ENCODE assay signal across 17 cellular contexts in genomic region chr15:95286316-95286880, GRCh38.
DNase-seq lines count a peak whose midpoint lies in the region; ATAC-seq, FAIRE-seq and TF ChIP-seq lines count a peak whose summit lies in the region.
"Had no signal": no experiment of that assay in that cellular context is flagged by ENCODE, and none has a peak within 500 bp of the region (broad histone marks: within the 10 kb centered on the region; RNA-seq: fewer than 3 reads in every experiment).

No MANE protein-coding gene starts in this region.

- no peak for TF ChIP-seq RAD21 in SK-N-SH (IDR thresholded peaks at IDR 0.05; ENCODE audit: low read length)

- no peak overlapping the region for H3K4me3 ChIP-seq in MM.1S (ENCODE audit: low read length)
- H3K4me3 ChIP-seq in endothelial cell of umbilical vein (replicated peaks in 1 of 3; ENCODE audit: insufficient read depth in 1 of 3, low read depth in 1 of 3, low read length in 3 of 3): no peak overlapping the region
- H3K4me3 ChIP-seq in neural progenitor cell: peak overlapping the region; percentile 30
- no peak overlapping the region for H3K4me3 ChIP-seq in upper lobe of left lung
- no peak overlapping the region for H3K4me3 ChIP-seq in SK-N-SH (ENCODE audit: low read depth in 2 of 2, low read length in 1 of 2)
- H3K4me3 ChIP-seq: gastroesophageal sphincter, PC-9 had no signal

- peak overlapping the region; percentile 83 for H3K4me3 Mint-ChIP-seq in neural progenitor cell
- H3K4me3 Mint-ChIP-seq: CD8-positive, alpha-beta T cell; T-helper 17 cell had no signal

- peak overlapping the region; percentile 28; the same call in 1 of the 2 replicates for H3K27ac ChIP-seq in MM.1S (ENCODE audit: low read length)
- peak overlapping the region; percentile 16 for H3K27ac ChIP-seq in endothelial cell of umbilical vein (ENCODE audit: insufficient read depth, low read depth, low read length)
- peak overlapping the region; percentile 99 for H3K27ac ChIP-seq in neural progenitor cell
- peak overlapping the region in 3 of 4 donors; percentile 16 to 75 (median 50) for H3K27ac ChIP-seq in upper lobe of left lung
- H3K27ac ChIP-seq in SK-N-SH (ENCODE audit: low read depth in 2 of 2, low read length in 1 of 2): no peak overlapping the region
- H3K27ac ChIP-seq: PC-9, VCaP had no signal

- H3K36me3 Mint-ChIP-seq in neural progenitor cell: no peaks in the 10 kb centered on the region
- H3K36me3 Mint-ChIP-seq: CD8-positive, alpha-beta T cell had no signal

- H3K9me3 Mint-ChIP-seq in neural progenitor cell: no peaks in the 10 kb centered on the region
- H3K9me3 Mint-ChIP-seq: CD8-positive, alpha-beta T cell had no signal

- H3K9me2 ChIP-seq in MM.1S (replicated peaks; ENCODE audit: insufficient read depth, low read length): no peaks in the 10 kb centered on the region
- H3K9me2 ChIP-seq in SK-N-SH: no peaks in the 10 kb centered on the region

- H3K27me3 Mint-ChIP-seq in neural progenitor cell (ENCODE audit: insufficient read depth, low read depth): peaks cover 2% of the 10 kb centered on the region

- POLR2A ChIA-PET in endothelial cell of umbilical vein (lab: Charles Lee) (no interaction called here), SK-N-SH (lab: Yijun Ruan, JAX) (no interaction called here)

- H4K20me1 ChIP-seq in MM.1S (ENCODE audit: insufficient read depth, low read length): no peaks in the 10 kb centered on the region
- no peaks in the 10 kb centered on the region for H4K20me1 ChIP-seq in endothelial cell of umbilical vein (replicated peaks; ENCODE audit: control insufficient read depth, extremely low read depth, insufficient read depth, low read length)
- H4K20me1 ChIP-seq in neural progenitor cell (ENCODE audit: low read depth): no peaks in the 10 kb centered on the region
- no peaks in the 10 kb centered on the region for H4K20me1 ChIP-seq in SK-N-SH (ENCODE audit: insufficient read depth)

- intact Hi-C loops in endothelial cell of umbilical vein (cut with micrococcal nuclease): loop anchor here (2.0 kb wide), 1 partner anchor 1948 kb away; no protein-coding TSS in a partner anchor

- no peak for TF ChIP-seq CTCF in MM.1S (IDR thresholded peaks at IDR 0.05; ENCODE audit: low read length)
- no peak for TF ChIP-seq CTCF in endothelial cell of umbilical vein (IDR thresholded peaks at IDR 0.05; ENCODE audit: extremely low read depth in 1 of 2, insufficient read depth in 1 of 2, low read depth in 1 of 2, low read length in 2 of 2)
- no peak for TF ChIP-seq CTCF in neural progenitor cell (IDR thresholded peaks at IDR 0.05)
- no peak for TF ChIP-seq CTCF in upper lobe of left lung (IDR thresholded peaks at IDR 0.05)
- no peak for TF ChIP-seq CTCF in SK-N-SH (IDR thresholded peaks at IDR 0.05)

- H3K9me1 ChIP-seq in endothelial cell of umbilical vein (replicated peaks; ENCODE audit: control insufficient read depth, extremely low read depth, insufficient read depth, low read length): no peaks in the 10 kb centered on the region

- CTCF ChIA-PET in endothelial cell of umbilical vein (lab: Charles Lee) (interaction anchor here (0.7 to 4.5 kb wide), 10 partner anchors 10 to 1041 kb away, joined by 3 to 24 read pairs (median 6); no protein-coding TSS in a partner anchor), SK-N-SH (lab: Yijun Ruan, JAX) (interaction anchor here (1.0 to 1.5 kb wide), 3 partner anchors 616 to 874 kb away, joined by 4 to 5 read pairs (median 5); no protein-coding TSS in a partner anchor)

- no peak overlapping the region for H2AFZ ChIP-seq in MM.1S (ENCODE audit: low read length)
- peak overlapping the region; percentile 28 for H2AFZ ChIP-seq in endothelial cell of umbilical vein (ENCODE audit: low read depth, low read length)
- no peak overlapping the region for H2AFZ ChIP-seq in neural progenitor cell (replicated peaks)
- H2AFZ ChIP-seq in SK-N-SH (ENCODE audit: low read depth): no peak overlapping the region
- H2AFZ ChIP-seq: PC-9 had no signal

- H3K27me3 ChIP-seq in MM.1S (replicated peaks; ENCODE audit: insufficient read depth, low read length): no peaks in the 10 kb centered on the region
- H3K27me3 ChIP-seq in endothelial cell of umbilical vein (ENCODE audit: control insufficient read depth in 2 of 2, insufficient read depth in 2 of 2, low read length in 2 of 2): no peaks in the 10 kb centered on the region
- no peaks in the 10 kb centered on the region for H3K27me3 ChIP-seq in neural progenitor cell
- H3K27me3 ChIP-seq in upper lobe of left lung: no peaks in the 10 kb centered on the region
- H3K27me3 ChIP-seq in SK-N-SH (ENCODE audit: insufficient read depth): no peaks in the 10 kb centered on the region
- H3K27me3 ChIP-seq: gastroesophageal sphincter had no signal

- no peaks in the 10 kb centered on the region for H3K79me2 ChIP-seq in MM.1S (ENCODE audit: low read length)
- no peaks in the 10 kb centered on the region for H3K79me2 ChIP-seq in endothelial cell of umbilical vein (ENCODE audit: control insufficient read depth, insufficient read depth, low read length)
- H3K79me2 ChIP-seq in neural progenitor cell (ENCODE audit: low read depth): peaks cover 4% of the 10 kb centered on the region
- H3K79me2 ChIP-seq in SK-N-SH (ENCODE audit: insufficient read depth): no peaks in the 10 kb centered on the region

- 56 to 73% methylated on average over 10 of the region's 10 CpGs for WGBS in upper lobe of left lung, 2 donors
- 35% methylated on average over 10 of the region's 10 CpGs for WGBS in SK-N-SH (ENCODE audit: low lambda C conversion rate)

- H3K4me1 Mint-ChIP-seq in neural progenitor cell: peaks cover 82% of the 10 kb centered on the region

- TF ChIP-seq POLR2A in endothelial cell of umbilical vein (IDR thresholded peaks at IDR 0.05; ENCODE audit: low read depth, low read length): no peak
- TF ChIP-seq POLR2A in upper lobe of left lung (IDR thresholded peaks at IDR 0.05): no peak

- DNase-seq in MM.1S (no peak), endothelial cell of umbilical vein (ENCODE audit: low read depth, low spot score) (peak; percentile 38), neural progenitor cell (ENCODE audit: low spot score) (peak; percentile 18), upper lobe of left lung (no peak), AG08396 (ENCODE audit: low spot score) (no peak), SK-N-SH (no peak)
- DNase-seq: amniotic stem cell; CD8-positive, alpha-beta T cell; left cardiac atrium; NCI-H1092 treated with DMSO at 0.1 percent for 48 hours; NCI-H2029 treated with DMSO at 0.1 percent for 48 hours; PC-9; T-helper 17 cell had no signal

- H3F3A ChIP-seq in MM.1S (ENCODE audit: insufficient read depth, low read length) (peaks cover 15% of the 10 kb centered on the region), neural progenitor cell (ENCODE audit: low read depth) (peaks cover 62% of the 10 kb centered on the region), SK-N-SH (replicated peaks; ENCODE audit: insufficient read depth) (no peaks in the 10 kb centered on the region)

- TF ChIP-seq EP300 in upper lobe of left lung (IDR thresholded peaks at IDR 0.05) (no peak), SK-N-SH (IDR thresholded peaks at IDR 0.05; ENCODE audit: borderline replicate concordance in 1 of 2, low read depth in 1 of 2, low read length in 1 of 2) (no peak)

- FAIRE-seq in endothelial cell of umbilical vein (lab: Jason Lieb, UNC): no peak
- FAIRE-seq: GM12891 had no signal

- no TSS peak for BruUV-seq in endothelial cell of umbilical vein (replicated peaks; lab: Mats Ljungman, UMichigan)

- peak overlapping the region; percentile 99 for H3K27ac Mint-ChIP-seq in neural progenitor cell
- H3K27ac Mint-ChIP-seq: CD8-positive, alpha-beta T cell; T-helper 17 cell had no signal

- no peak overlapping the region for H3K9ac ChIP-seq in MM.1S (ENCODE audit: low read length)
- peak overlapping the region; percentile 44 for H3K9ac ChIP-seq in endothelial cell of umbilical vein (replicated peaks; ENCODE audit: extremely low read depth, insufficient read depth, low read length)
- H3K9ac ChIP-seq in neural progenitor cell: no peak overlapping the region
- no peak overlapping the region for H3K9ac ChIP-seq in SK-N-SH

- no peaks in the 10 kb centered on the region for H3K9me3 ChIP-seq in MM.1S (replicated peaks; ENCODE audit: insufficient read depth, low read length)
- H3K9me3 ChIP-seq in endothelial cell of umbilical vein (replicated peaks; ENCODE audit: control insufficient read depth, insufficient read depth, low read length): no peaks in the 10 kb centered on the region
- H3K9me3 ChIP-seq in neural progenitor cell (ENCODE audit: low read depth): no peaks in the 10 kb centered on the region
- no peaks in the 10 kb centered on the region for H3K9me3 ChIP-seq in upper lobe of left lung
- H3K9me3 ChIP-seq in SK-N-SH: no peaks in the 10 kb centered on the region
- H3K9me3 ChIP-seq: gastroesophageal sphincter had no signal

- H3K36me3 ChIP-seq in MM.1S (replicated peaks; ENCODE audit: insufficient read depth, low read length) (no peaks in the 10 kb centered on the region), endothelial cell of umbilical vein (ENCODE audit: control insufficient read depth in 2 of 2, extremely low read depth in 1 of 2, insufficient read depth in 2 of 2, low read length in 2 of 2) (no peaks in the 10 kb centered on the region), neural progenitor cell (no peaks in the 10 kb centered on the region), upper lobe of left lung (no peaks in the 10 kb centered on the region), SK-N-SH (replicated peaks in 1 of 2; ENCODE audit: control insufficient read depth in 1 of 2, insufficient read depth in 2 of 2, low read length in 1 of 2) (no peaks in the 10 kb centered on the region)
- H3K36me3 ChIP-seq: gastroesophageal sphincter had no signal

- H3K4me1 ChIP-seq in MM.1S (ENCODE audit: low read length) (peaks cover 26% of the 10 kb centered on the region), endothelial cell of umbilical vein (ENCODE audit: control insufficient read depth, extremely low read depth, insufficient read depth, low read length) (peaks cover 63% of the 10 kb centered on the region), neural progenitor cell (peaks cover 75% of the 10 kb centered on the region), upper lobe of left lung (peaks cover 0 to 5% (median 0%) of the 10 kb centered on the region in 4 donors), SK-N-SH (ENCODE audit: control insufficient read depth in 1 of 2, insufficient read depth in 2 of 2, low read depth in 1 of 2, low read length in 1 of 2) (no peaks in the 10 kb centered on the region)

- ATAC-seq in upper lobe of left lung (ENCODE audit: low FRiP score in 2 of 2) (no peak), HG03442 (IDR thresholded peaks at IDR 0.05; ENCODE audit: unreplicated experiment) (no peak)
- ATAC-seq: CD8-positive, alpha-beta T cell; gastroesophageal sphincter; left cardiac atrium; T-helper 17 cell had no signal

- dilution Hi-C loops in endothelial cell of umbilical vein (cut with MboI; ENCODE audit: extremely low pct_ligation_motif_present, low sequenced_read_pairs): no loop called here

- H3K4me2 ChIP-seq in MM.1S (ENCODE audit: low read depth, low read length): peak overlapping the region; percentile 27; the same call in 1 of the 2 replicates
- no peak overlapping the region for H3K4me2 ChIP-seq in endothelial cell of umbilical vein (ENCODE audit: insufficient read depth, low read length)
- H3K4me2 ChIP-seq in neural progenitor cell: peak overlapping the region; percentile 72
- no peak overlapping the region for H3K4me2 ChIP-seq in SK-N-SH
- H3K4me2 ChIP-seq: PC-9 had no signal

TF ChIP-seq in SK-N-SH, 30 proteins besides CTCF, POLR2A, EP300 and RAD21:
- TF ChIP-seq EZH2phosphoT487 (IDR thresholded peaks at IDR 0.05; ENCODE audit: borderline replicate concordance, low read depth): no peak

Comparison
In these comparisons a context has a peak if more than half of its experiments do, and no peak if none do; other contexts are left out.
1. DNase-seq: peak in endothelial cell of umbilical vein (single experiment) and neural progenitor cell (single experiment); none in MM.1S (single experiment), upper lobe of left lung (0 of 2), AG08396 (single experiment) and SK-N-SH (single experiment).
2. H3K27ac ChIP-seq: peak in MM.1S (single experiment), endothelial cell of umbilical vein (single experiment), neural progenitor cell (single experiment) and upper lobe of left lung (3 of 4); none in SK-N-SH (0 of 2).
3. H3K4me2 ChIP-seq: peak in MM.1S (single experiment) and neural progenitor cell (single experiment); none in endothelial cell of umbilical vein (single experiment) and SK-N-SH (single experiment).